ENCODE assay signal across 8 cellular contexts in genomic region chr6:33788694-33789549, GRCh38. TPM values are rescaled to one million over a fixed set of nuclear protein-coding genes. Genes with fewer than 3 reads are reported as not detected.
A peak's percentile ranks its signal among the peaks of the same experiment; 100 is the strongest.
DNase-seq lines count a peak whose midpoint lies in the region; ATAC-seq and TF ChIP-seq lines count a peak whose summit lies in the region.

Gene LEMD2, minus strand, starts transcription at chr6:33789130. Its CDS starts 14 bp downstream, at chr6:33789116.

- peak within 1 kb of the TSS; percentile 98 for H3K27ac Mint-ChIP-seq in T-helper 17 cell

- no peaks in the 10 kb centered on the region for H3K9me3 ChIP-seq in T-helper 17 cell (ENCODE audit: control insufficient read depth, low read length, poor library complexity, severe bottlenecking)
- no peaks in the 10 kb centered on the region for H3K9me3 ChIP-seq in psoas muscle

- peak; percentile 79 to 85 for DNase-seq in NCI-H187 (lab: John Stamatoyannopoulos, UW)
- DNase-seq in T-helper 17 cell: peak; percentile 83 to 92 (median 85)
- DNase-seq in amygdala (lab: John Stamatoyannopoulos, UW): peak; percentile 49 to 94 (median 86)
- DNase-seq in left ventricle myocardium superior: peak; percentile 97
- peak; percentile 95 to 97 for DNase-seq in psoas muscle

- peaks cover 3% of the 10 kb centered on the region for H3K36me3 Mint-ChIP-seq in T-helper 17 cell (ENCODE audit: low read depth)

- peaks cover 0 to 13% (median 3%) of the 10 kb centered on the region in 3 donors for H3K27me3 ChIP-seq in psoas muscle (ENCODE audit: insufficient read depth in 3 of 3, low read length in 2 of 3)

- H3K36me3 ChIP-seq in psoas muscle (ENCODE audit: insufficient read depth in 1 of 2, low read depth in 1 of 2) (peaks cover 0 to 16% of the 10 kb centered on the region in 2 donors), urinary bladder (ENCODE audit: insufficient read depth) (no peaks in the 10 kb centered on the region)

- H3K4me3 ChIP-seq in psoas muscle: peak within 1 kb of the TSS; percentile 92
- peak within 1 kb of the TSS; percentile 95 for H3K4me3 ChIP-seq in urinary bladder (ENCODE audit: low read depth, low read length)

- H3K27ac ChIP-seq in psoas muscle: peak within 1 kb of the TSS; percentile 99
- peak within 1 kb of the TSS; percentile 98 for H3K27ac ChIP-seq in urinary bladder (ENCODE audit: low read depth)

- H3K4me1 ChIP-seq in psoas muscle: peaks cover 37% of the 10 kb centered on the region
- no peaks in the 10 kb centered on the region for H3K4me1 ChIP-seq in urinary bladder (ENCODE audit: insufficient read depth)

- no peak for TF ChIP-seq CTCF in psoas muscle (IDR thresholded peaks at IDR 0.05)

- H3K27me3 Mint-ChIP-seq in T-helper 17 cell: peaks cover 7% of the 10 kb centered on the region

- intact Hi-C loops in left ventricle myocardium superior (cut with micrococcal nuclease) (no loop called here), psoas muscle (cut with DNase I) (no loop called here)

- 4 to 10% (median 5%) methylated on average over 29 to 86 of the region's 86 CpGs for WGBS in psoas muscle, 3 donors
- 3% methylated on average over 86 of the region's 86 CpGs for WGBS in urinary bladder

- peak within 1 kb of the TSS; percentile 99 for H3K4me3 Mint-ChIP-seq in T-helper 17 cell

- TF ChIP-seq POLR2A in GM15510 (IDR thresholded peaks at IDR 0.05; ENCODE audit: borderline replicate concordance, extremely low read depth, insufficient read length): peak; percentile 79

- peak; percentile 80 for ATAC-seq in HG02884 (IDR thresholded peaks at IDR 0.05; ENCODE audit: unreplicated experiment)
- peak; percentile 94 for ATAC-seq in T-helper 17 cell
- peak; percentile 98 for ATAC-seq in left ventricle myocardium superior
- ATAC-seq in psoas muscle: peak; percentile 95 to 97 (median 96)

- H3K4me1 Mint-ChIP-seq in T-helper 17 cell: peaks cover 38% of the 10 kb centered on the region

RNA-seq across cellular contexts. Expression of gene LEMD2, which starts in this region (rescaled TPM):
- total RNA-seq in T-helper 17 cell (100 to 1,000 TPM; 101 to 120 TPM), left ventricle myocardium superior (22.5 TPM), psoas muscle (10 to 100 TPM; 21.3 to 38.8 (median 24.5) TPM), urinary bladder (33.6 TPM)
- polyA plus RNA-seq in psoas muscle (10 to 100 TPM; 37.3 to 63.3 (median 45.0) TPM), urinary bladder (41.7 TPM)

Comparison
In these comparisons a context has a peak if more than half of its experiments do, and no peak if none do; other contexts are left out.
1. Peak in every context shown above with its lines: DNase-seq, ATAC-seq, H3K4me3 ChIP-seq and H3K27ac ChIP-seq.